16 cellular contexts compared by ENCODE assay signal in genomic region chr9:100170556-100170955, GRCh38.
DNase-seq lines count a peak whose midpoint lies in the region; TF ChIP-seq lines count a peak whose summit lies in the region.
"Had no signal": no experiment of that assay in that cellular context is flagged by ENCODE, and none has a peak within 500 bp of the region (broad histone marks: within the 10 kb centered on the region; RNA-seq: fewer than 3 reads in every experiment).

No MANE protein-coding gene starts in this region.

- H3K9me3 ChIP-seq in adipocyte (ENCODE audit: control insufficient read depth, low read length) (no peaks in the 10 kb centered on the region), uterus (peaks cover 0 to 4% of the 10 kb centered on the region in 2 donors), BE2C (no peaks in the 10 kb centered on the region; the same call in 1 of the 2 replicates)

- CTCF ChIA-PET in BJ (lab: Yijun Ruan, JAX) = interaction anchor here (0.6 to 0.7 kb wide), 2 partner anchors 69 to 1754 kb away, joined by 3 to 4 read pairs; no protein-coding TSS in a partner anchor

- no peak for TF ChIP-seq POLR2A in uterus (IDR thresholded peaks at IDR 0.05)

- H3K27me3 ChIP-seq in BJ (ENCODE audit: control insufficient read depth, insufficient read depth, low read length) (no peaks in the 10 kb centered on the region), adipocyte (replicated peaks; ENCODE audit: control insufficient read depth, insufficient read depth, low read length) (no peaks in the 10 kb centered on the region), uterus (no peaks in the 10 kb centered on the region), BE2C (no peaks in the 10 kb centered on the region)

- TF ChIP-seq CTCF in BJ (IDR thresholded peaks at IDR 0.05; ENCODE audit: insufficient read depth, low read depth, low read length) = no peak
- TF ChIP-seq CTCF in uterus (IDR thresholded peaks at IDR 0.05) = no peak
- no peak for TF ChIP-seq CTCF in BE2C (IDR thresholded peaks at IDR 0.05; ENCODE audit: low read depth, low read length)

- H3K27ac ChIP-seq in uterus = no peak overlapping the region
- H3K27ac ChIP-seq: C4-2B had no signal

- intact Hi-C loops in uterus (cut with DNase I; ENCODE audit: low total_unique reads) = no loop called here

- H3K9ac ChIP-seq in adipocyte (ENCODE audit: low read length) = no peak overlapping the region

- peak; percentile 26 for DNase-seq in BJ (ENCODE audit: low read depth)
- peak; percentile 12 for DNase-seq in HS-27A (ENCODE audit: low read depth)
- DNase-seq in adipocyte (ENCODE audit: low read depth) = peak; percentile 14
- DNase-seq in iris pigment epithelial cell (ENCODE audit: low read depth) = peak; percentile 66
- DNase-seq in uterus = no peak
- no peak for DNase-seq in cerebellar cortex (ENCODE audit: low spot score)
- DNase-seq in BE2C = no peak
- no peak for DNase-seq in activated naive CD4-positive, alpha-beta T cell (lab: John Stamatoyannopoulos, UW)
- DNase-seq: GOT3, Karpas-422, NCI-H1105 treated with DMSO at 0.1 percent for 48 hours, NCI-H1694 treated with DMSO at 0.1 percent for 48 hours, NCI-H2107, NCI-H2227 treated with DMSO at 0.1 percent for 48 hours, NCI-H524 had no signal

- POLR2A ChIA-PET in BJ (lab: Charles Lee) = no interaction called here

- H3K4me3 ChIP-seq in BJ (ENCODE audit: low read depth, low read length) (no peak overlapping the region), adipocyte (ENCODE audit: low read length) (no peak overlapping the region), uterus (no peak overlapping the region), BE2C (ENCODE audit: low read depth, low read length) (no peak overlapping the region)

- H3K4me1 ChIP-seq in adipocyte (ENCODE audit: control insufficient read depth, insufficient read depth, low read length) = peaks cover 10% of the 10 kb centered on the region
- no peaks in the 10 kb centered on the region for H3K4me1 ChIP-seq in uterus
- no peaks in the 10 kb centered on the region for H3K4me1 ChIP-seq in BE2C

- H3K36me3 ChIP-seq in BJ (ENCODE audit: control insufficient read depth, insufficient read depth, low read length) = no peaks in the 10 kb centered on the region
- H3K36me3 ChIP-seq in adipocyte (ENCODE audit: control insufficient read depth, insufficient read depth, low read length, severe bottlenecking) = no peaks in the 10 kb centered on the region
- H3K36me3 ChIP-seq in uterus = no peaks in the 10 kb centered on the region
- no peaks in the 10 kb centered on the region for H3K36me3 ChIP-seq in BE2C

Comparison
In these comparisons a context has a peak if more than half of its experiments do, and no peak if none do; other contexts are left out.
1. DNase-seq: peak in BJ (single experiment), HS-27A (single experiment), adipocyte (single experiment) and iris pigment epithelial cell (single experiment); none in uterus (0 of 2), cerebellar cortex (single experiment), BE2C (single experiment) and activated naive CD4-positive, alpha-beta T cell (0 of 4).